In the genomic region with DNA sequence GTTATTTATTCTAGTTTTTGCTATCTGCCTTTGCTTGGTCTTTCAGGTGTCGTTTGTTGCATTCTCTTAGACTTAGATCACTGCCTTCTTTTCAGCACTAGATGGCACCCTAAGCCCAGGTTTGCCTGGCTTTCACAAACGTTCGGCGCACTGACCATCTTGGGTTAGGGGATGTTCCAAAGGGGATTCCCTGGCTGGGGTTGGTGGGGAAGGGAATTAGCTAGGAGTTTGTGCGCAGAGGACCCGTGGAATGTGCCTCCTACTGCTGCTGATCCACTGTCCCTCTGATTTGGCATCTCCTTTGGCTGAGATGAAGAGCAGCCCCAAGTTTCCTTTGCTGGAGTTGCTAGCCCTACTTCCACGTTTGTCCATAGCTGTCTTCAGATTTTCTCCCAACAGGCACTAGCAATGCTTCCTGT, we compare ENCODE assay signal across 8 cellular contexts. TPM values are rescaled to one million over a fixed set of nuclear protein-coding genes. Genes with fewer than 3 reads are reported as not detected.
DNase-seq lines count a peak whose midpoint lies in the region; ATAC-seq, FAIRE-seq and TF ChIP-seq lines count a peak whose summit lies in the region.

No MANE protein-coding gene starts in this region.

- H3K27ac ChIP-seq in prostate gland: no peak overlapping the region

- no peaks in the 10 kb centered on the region for H3K36me3 ChIP-seq in prostate gland

- FAIRE-seq in GM12892 (lab: Jason Lieb, UNC): peak; percentile 78

- H3K4me3 ChIP-seq in foreskin fibroblast (ENCODE audit: low read depth in 1 of 2, low read length in 2 of 2) (no peak overlapping the region), prostate gland (no peak overlapping the region)

- in situ Hi-C loops in ACHN (cut with HindIII; ENCODE audit: low pct_ligation_motif_present, low pct_unique_long_range_greater_than_20kb, low sequenced_read_pairs): no loop called here

- WGBS in prostate gland: 52% methylated on average over 7 of the region's 7 CpGs

- TF ChIP-seq CTCF in foreskin fibroblast (IDR thresholded peaks at IDR 0.05; ENCODE audit: low read depth, low read length) (peak; percentile 85), prostate gland (IDR thresholded peaks at IDR 0.05) (peak in 3 of 4 experiments; percentile 33 to 55 (median 45))

- ATAC-seq in HG03469 (IDR thresholded peaks at IDR 0.05; ENCODE audit: unreplicated experiment): peak; percentile 79

- H3K27me3 ChIP-seq in prostate gland (replicated peaks; ENCODE audit: insufficient read depth): no peaks in the 10 kb centered on the region

- intact Hi-C loops in prostate gland (cut with DNase I): no loop called here

- no peaks in the 10 kb centered on the region for H3K4me1 ChIP-seq in prostate gland (replicated peaks)

- H3K9me3 ChIP-seq in prostate gland: no peaks in the 10 kb centered on the region

- no peak for TF ChIP-seq POLR2A in GM12892 (IDR thresholded peaks at IDR 0.05; ENCODE audit: low read depth, low read length)
- no peak for TF ChIP-seq POLR2A in prostate gland (IDR thresholded peaks at IDR 0.05)

- DNase-seq in ACHN (peak; percentile 48), GM12892 (ENCODE audit: insufficient read length) (no peak), NOMO-1 treated with DMSO at 0.1 percent for 48 hours (lab: John Stamatoyannopoulos, UW; ENCODE audit: unreplicated experiment) (peak; percentile 47), activated T-cell treated with anti-CD3 and anti-CD28 coated beads for 4 hours (peak; percentile 12), foreskin fibroblast (peak; percentile 39 to 80), prostate gland (ENCODE audit: low spot score) (no peak), GF-D8 (lab: John Stamatoyannopoulos, UW) (no peak)

RNA-seq across cellular contexts. Expression of a gene that starts 33.9 kb away (rescaled TPM):
- 11.6 TPM for polyA plus RNA-seq in GM12892 (2012; ENCODE audit: missing spikeins)
- total RNA-seq in prostate gland: 10 to 100 TPM; 45.5 to 66.5 TPM

Comparison
In these comparisons a context has a peak if more than half of its experiments do, and no peak if none do; other contexts are left out.
1. DNase-seq: peak in ACHN (single experiment), NOMO-1 treated with DMSO at 0.1 percent for 48 hours (single experiment), activated T-cell treated with anti-CD3 and anti-CD28 coated beads for 4 hours (single experiment) and foreskin fibroblast (2 of 2); none in GM12892 (single experiment), prostate gland (single experiment) and GF-D8 (single experiment).